ENCODE assay signal across 9 cellular contexts in the genomic region with DNA sequence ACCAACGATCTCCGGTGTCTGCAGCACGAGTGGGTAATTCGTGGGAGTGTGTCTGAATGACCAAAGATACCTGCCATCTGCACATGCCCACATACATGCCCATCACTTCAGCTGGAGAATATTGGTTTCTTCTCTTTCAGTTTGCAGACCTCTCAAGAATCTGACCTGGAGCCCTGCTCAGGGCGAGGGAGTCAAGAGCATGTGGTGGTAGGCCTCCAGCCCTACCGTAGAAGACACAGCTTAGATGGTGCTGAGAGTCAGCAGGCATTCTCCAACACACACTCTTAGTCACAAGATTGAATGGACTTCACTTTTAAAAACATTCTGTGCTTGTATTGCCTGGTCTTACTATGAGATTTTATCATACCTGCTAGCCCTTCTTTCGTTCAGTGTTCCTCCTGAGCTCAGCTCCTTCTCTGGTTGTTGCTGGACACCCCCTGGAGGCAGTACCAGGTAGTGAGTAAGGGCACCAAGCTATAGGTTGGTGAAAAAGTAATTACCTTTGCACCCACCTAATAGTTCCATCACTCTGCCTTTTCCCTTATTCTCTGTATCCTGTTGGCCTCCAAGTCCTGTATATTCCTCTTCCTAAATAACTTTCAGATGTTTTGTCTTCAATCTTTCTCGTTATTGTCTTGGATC.
DNase-seq lines count a peak whose midpoint lies in the region; ATAC-seq, FAIRE-seq and TF ChIP-seq lines count a peak whose summit lies in the region.
"Had no signal": no experiment of that assay in that cellular context is flagged by ENCODE, and none has a peak within 500 bp of the region (broad histone marks: within the 10 kb centered on the region; RNA-seq: fewer than 3 reads in every experiment).

No MANE protein-coding gene starts in this region.

- no peak overlapping the region for H3K23ac ChIP-seq in mesendoderm (ENCODE audit: low read length)

- in situ Hi-C loops in GM12878 (cut with MboI), result no loop called here

- no peak overlapping the region for H3K18ac ChIP-seq in mesendoderm (ENCODE audit: low read length)

- DNase-seq in DMS53 treated with DMSO at 0.1 percent for 48 hours (lab: John Stamatoyannopoulos, UW; ENCODE audit: unreplicated experiment), result peak; percentile 2
- DNase-seq in HFF-Myc (ENCODE audit: extremely low read depth, low read depth), result no peak
- DNase-seq in GM12878 (ENCODE audit: low read depth, low spot score), result no peak
- peak; percentile 59 for DNase-seq in mesendoderm
- no peak for DNase-seq in middle frontal gyrus (ENCODE audit: extremely low spot score, low spot score)
- no peak for DNase-seq in NCI-H1436 treated with DMSO at 0.1 percent for 48 hours (lab: John Stamatoyannopoulos, UW)
- DNase-seq: HFFc6 had no signal

- H3K36me3 ChIP-seq in GM12878 (ENCODE audit: control insufficient read depth in 2 of 2, insufficient read depth in 2 of 2, low read length in 1 of 2) (no peaks in the 10 kb centered on the region), mesendoderm (ENCODE audit: control insufficient read depth, insufficient read depth, low read length) (no peaks in the 10 kb centered on the region)

- FAIRE-seq in GM12878 (lab: Jason Lieb, UNC), result peak; percentile 57

- TF ChIP-seq RAD21 in GM12878 (IDR thresholded peaks at IDR 0.05; ENCODE audit: insufficient read depth, low read depth, low read length), result peak; percentile 52

- H3K4me3 ChIP-seq in HFF-Myc (replicated peaks; ENCODE audit: low read depth, low read length), result no peak overlapping the region
- H3K4me3 ChIP-seq in GM12878, result no peak overlapping the region
- H3K4me3 ChIP-seq in mesendoderm (ENCODE audit: low read length), result no peak overlapping the region

- no TSS peak for BruUV-seq in GM12878 (replicated peaks; lab: Mats Ljungman, UMichigan)

- H2BK5ac ChIP-seq in mesendoderm (ENCODE audit: low read length), result no peak overlapping the region

- H3K9me3 ChIP-seq in GM12878 (replicated peaks; ENCODE audit: control insufficient read depth, insufficient read depth, low read length), result no peaks in the 10 kb centered on the region

- ATAC-seq in GM12878, result peak; percentile 74
- ATAC-seq in HG03342 (IDR thresholded peaks at IDR 0.05; ENCODE audit: unreplicated experiment), result no peak
- no peak for ATAC-seq in GM18498 (IDR thresholded peaks at IDR 0.05; ENCODE audit: unreplicated experiment)

- POLR2A ChIA-PET in GM12878 (lab: Charles Lee), result no interaction called here

- H4K20me1 ChIP-seq in GM12878 (ENCODE audit: control insufficient read depth, insufficient read depth), result no peaks in the 10 kb centered on the region

- 14% methylated on average over 8 of the region's 8 CpGs for WGBS in GM12878 (ENCODE audit: insufficient coverage, insufficient replicate concordance, low lambda C conversion rate, missing lambda C conversion rate)
- no CpG with 5 or more reads among the region's 8 CpGs for WGBS in mesendoderm (ENCODE audit: extremely low coverage, insufficient coverage, low lambda C conversion rate)

- H4K8ac ChIP-seq in mesendoderm (ENCODE audit: low read depth, low read length), result no peak overlapping the region

- no peak overlapping the region for H2BK120ac ChIP-seq in mesendoderm (ENCODE audit: low read depth, low read length)

- H3K79me2 ChIP-seq in GM12878 (ENCODE audit: control insufficient read depth, insufficient read depth, low read length) (no peaks in the 10 kb centered on the region), mesendoderm (ENCODE audit: control insufficient read depth, insufficient read depth, low read length) (no peaks in the 10 kb centered on the region)

- H2AFZ ChIP-seq in GM12878 (ENCODE audit: control insufficient read depth, low read depth, low read length), result no peak overlapping the region

- no peak overlapping the region for H3K4ac ChIP-seq in mesendoderm (ENCODE audit: low read depth, low read length)

- H3K79me1 ChIP-seq in mesendoderm (ENCODE audit: low read length), result no peaks in the 10 kb centered on the region

- H4K5ac ChIP-seq in mesendoderm (ENCODE audit: low read length), result no peak overlapping the region

- TF ChIP-seq CTCF in HFF-Myc (IDR thresholded peaks at IDR 0.05; ENCODE audit: low read depth, low read length, missing control alignments) (peak; percentile 21), GM12878 (IDR thresholded peaks at IDR 0.05 in 2 of 3, conservative IDR thresholded peaks at IDR 0.05 in 1 of 3; ENCODE audit: control insufficient read depth in 2 of 3, extremely low read depth in 1 of 3, insufficient read depth in 1 of 3, low read depth in 3 of 3, low read length in 3 of 3) (peak; percentile 34 to 48 (median 43); a peak in 4 of 6 replicates)

- CTCF ChIA-PET in GM12878 (lab: Yijun Ruan, JAX), result interaction anchor here (0.6 to 1.1 kb wide), 2 partner anchors 229 to 435 kb away, joined by 3 to 17 read pairs; no protein-coding TSS in a partner anchor

- H3K4me2 ChIP-seq in GM12878 (ENCODE audit: control insufficient read depth, insufficient read depth), result no peak overlapping the region
- H3K4me2 ChIP-seq in mesendoderm (ENCODE audit: low read length), result no peak overlapping the region

- H3K27me3 ChIP-seq in GM12878 (replicated peaks in 1 of 2; ENCODE audit: control insufficient read depth in 2 of 2, insufficient read depth in 2 of 2, low read length in 1 of 2) (peaks cover 0 to under 1% of the 10 kb centered on the region in 2 experiments; a peak in 2 of 4 replicates), mesendoderm (ENCODE audit: insufficient read depth, low read length, poor library complexity) (no peaks in the 10 kb centered on the region)

- no peak for TF ChIP-seq POLR2A in GM12878 (IDR thresholded peaks at IDR 0.05; ENCODE audit: low read depth, low read length)

- no peak for TF ChIP-seq EP300 in GM12878 (IDR thresholded peaks at IDR 0.05; ENCODE audit: borderline replicate concordance in 1 of 2, control insufficient read depth in 1 of 2, low read depth in 2 of 2, low read length in 2 of 2)

- H2BK15ac ChIP-seq in mesendoderm (replicated peaks; ENCODE audit: low read depth), result no peak overlapping the region

- intact Hi-C loops in GM12878 (cut with micrococcal nuclease; ENCODE audit: unreplicated experiment), result loop anchor here (5.0 kb wide), 2 partner anchors 227 to 437 kb away; no protein-coding TSS in a partner anchor

- H2AK5ac ChIP-seq in mesendoderm (ENCODE audit: low read length), result no peak overlapping the region

- SMC1A ChIA-PET in GM12878 (lab: Charles Lee; ENCODE audit: uncharacterized antibody, unreplicated experiment), result interaction anchor here (0.7 to 1.6 kb wide), 3 partner anchors 13 to 436 kb away, joined by 3 to 10 read pairs (median 3); no protein-coding TSS in a partner anchor

- no peak overlapping the region for H3K56ac ChIP-seq in mesendoderm (ENCODE audit: low read length)

- RAD21 ChIA-PET in GM12878 (lab: Charles Lee; ENCODE audit: unreplicated experiment), result interaction anchor here (1.0 kb wide), 1 partner anchor 436 kb away, joined by 5 read pairs; no protein-coding TSS in a partner anchor

- H3K9ac ChIP-seq in GM12878 (ENCODE audit: control insufficient read depth, insufficient read depth, low read length) (no peak overlapping the region), mesendoderm (ENCODE audit: low read length) (no peak overlapping the region)

- H3K4me1 ChIP-seq in GM12878 (ENCODE audit: control insufficient read depth, insufficient read depth, low read length) (no peaks in the 10 kb centered on the region), mesendoderm (ENCODE audit: control insufficient read depth, low read depth, low read length) (peaks cover 1% of the 10 kb centered on the region)

- H3K27ac ChIP-seq in GM12878 (ENCODE audit: control insufficient read depth, insufficient read depth) (no peak overlapping the region), mesendoderm (ENCODE audit: low read depth, low read length) (no peak overlapping the region)

TF ChIP-seq in GM12878, 131 proteins besides CTCF, POLR2A, EP300 and RAD21:
- no peak for TF ChIP-seq POLR2AphosphoS5 (IDR thresholded peaks at IDR 0.05; ENCODE audit: low read length)
- no peak for TF ChIP-seq SMAD1 (IDR thresholded peaks at IDR 0.05; ENCODE audit: low read depth, partially characterized antibody)
- TF ChIP-seq, protein P1, sequence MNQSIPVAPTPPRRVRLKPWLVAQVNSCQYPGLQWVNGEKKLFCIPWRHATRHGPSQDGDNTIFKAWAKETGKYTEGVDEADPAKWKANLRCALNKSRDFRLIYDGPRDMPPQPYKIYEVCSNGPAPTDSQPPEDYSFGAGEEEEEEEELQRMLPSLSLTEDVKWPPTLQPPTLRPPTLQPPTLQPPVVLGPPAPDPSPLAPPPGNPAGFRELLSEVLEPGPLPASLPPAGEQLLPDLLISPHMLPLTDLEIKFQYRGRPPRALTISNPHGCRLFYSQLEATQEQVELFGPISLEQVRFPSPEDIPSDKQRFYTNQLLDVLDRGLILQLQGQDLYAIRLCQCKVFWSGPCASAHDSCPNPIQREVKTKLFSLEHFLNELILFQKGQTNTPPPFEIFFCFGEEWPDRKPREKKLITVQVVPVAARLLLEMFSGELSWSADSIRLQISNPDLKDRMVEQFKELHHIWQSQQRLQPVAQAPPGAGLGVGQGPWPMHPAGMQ (IDR thresholded peaks at IDR 0.05; ENCODE audit: borderline replicate concordance), result no peak
- TF ChIP-seq SMC3 (IDR thresholded peaks at IDR 0.05; ENCODE audit: borderline replicate concordance, low read length), result peak; percentile 45; the same call in 1 of the 2 replicates

Comparison
In these comparisons a context has a peak if more than half of its experiments do, and no peak if none do; other contexts are left out.
1. DNase-seq: peak in DMS53 treated with DMSO at 0.1 percent for 48 hours (single experiment) and mesendoderm (single experiment); none in HFF-Myc (single experiment), GM12878 (single experiment), middle frontal gyrus (single experiment) and NCI-H1436 treated with DMSO at 0.1 percent for 48 hours (single experiment).